Comparison of ENCODE assay signal across 9 cellular contexts in genomic region chr18:26710460-26711096, GRCh38.
A peak's percentile ranks its signal among the peaks of the same experiment; 100 is the strongest.
DNase-seq lines count a peak whose midpoint lies in the region; ATAC-seq, FAIRE-seq and TF ChIP-seq lines count a peak whose summit lies in the region.
"Had no signal": no experiment of that assay in that cellular context is flagged by ENCODE, and none has a peak within 500 bp of the region (broad histone marks: within the 10 kb centered on the region; RNA-seq: fewer than 3 reads in every experiment).

No MANE protein-coding gene starts in this region.

- BruUV-seq in K562 (replicated peaks; lab: Mats Ljungman, UMichigan): no TSS peak

- H3K27me3 ChIP-seq in K562 (ENCODE audit: control insufficient read depth in 2 of 2, insufficient read depth in 2 of 2, low read length in 2 of 2): no peaks in the 10 kb centered on the region
- peaks cover 0 to 13% (median 6%) of the 10 kb centered on the region in 7 donors for H3K27me3 ChIP-seq in heart right ventricle
- H3K27me3 ChIP-seq in Karpas-422 (ENCODE audit: low read length): no peaks in the 10 kb centered on the region

- no peak for TF ChIP-seq CTCF in K562 (IDR thresholded peaks at IDR 0.05 in 2 of 3, conservative IDR thresholded peaks at IDR 0.05 in 1 of 3; ENCODE audit: insufficient read depth in 2 of 3, low read depth in 1 of 3, low read length in 3 of 3)
- TF ChIP-seq CTCF in heart right ventricle (IDR thresholded peaks at IDR 0.05): no peak

- H3K4me3 ChIP-seq in K562: no peak overlapping the region
- H3K4me3 ChIP-seq in heart right ventricle: no peak overlapping the region
- no peak overlapping the region for H3K4me3 ChIP-seq in Karpas-422 (ENCODE audit: low read length)

- no peaks in the 10 kb centered on the region for H3K36me3 ChIP-seq in K562 (ENCODE audit: control insufficient read depth, insufficient read depth, low read length)
- no peaks in the 10 kb centered on the region for H3K36me3 ChIP-seq in heart right ventricle
- no peaks in the 10 kb centered on the region for H3K36me3 ChIP-seq in Karpas-422 (ENCODE audit: insufficient read depth, low read length)

- TF ChIP-seq RAD21 in K562 (CRISPR knock-in tag; conservative IDR thresholded peaks at IDR 0.05 in 1 of 2, IDR thresholded peaks at IDR 0.05 in 1 of 2): no peak

- no peaks in the 10 kb centered on the region for H3K9me1 ChIP-seq in K562 (ENCODE audit: control insufficient read depth, insufficient read depth, low read length)

- TF ChIP-seq POLR2A in K562 (conservative IDR thresholded peaks at IDR 0.05): no peak

- H3K4me2 ChIP-seq in K562 (ENCODE audit: insufficient read depth, low read length) (no peak overlapping the region), Karpas-422 (ENCODE audit: low read depth, low read length, poor library complexity, severe bottlenecking) (no peak overlapping the region)

- H2AFZ ChIP-seq in K562 (ENCODE audit: low read depth, low read length) (no peak overlapping the region), Karpas-422 (ENCODE audit: low read length) (no peak overlapping the region)

- CTCF ChIA-PET in K562 (lab: Yijun Ruan, JAX; ENCODE audit: low intra/inter-chr PET ratio): no interaction called here

- POLR2A ChIA-PET in K562 (lab: Yijun Ruan, JAX): interaction anchor here (0.7 kb wide), 1 partner anchor 664 kb away, joined by 3 read pairs; no protein-coding TSS in a partner anchor

- no peaks in the 10 kb centered on the region for H3K9me3 ChIP-seq in K562 (replicated peaks; ENCODE audit: control insufficient read depth, insufficient read depth, low read depth, low read length)
- H3K9me3 ChIP-seq in heart right ventricle: no peaks in the 10 kb centered on the region
- no peaks in the 10 kb centered on the region for H3K9me3 ChIP-seq in Karpas-422 (ENCODE audit: low read length)

- H4K20me1 ChIP-seq in K562 (replicated peaks; ENCODE audit: control insufficient read depth, insufficient read depth, low read length) (no peaks in the 10 kb centered on the region), Karpas-422 (ENCODE audit: insufficient read depth, low read depth, low read length) (no peaks in the 10 kb centered on the region)

- peak; percentile 84 for ATAC-seq in GM18508 (IDR thresholded peaks at IDR 0.05; ENCODE audit: insufficient read depth, unreplicated experiment)
- ATAC-seq in GM21526 (IDR thresholded peaks at IDR 0.05; ENCODE audit: low FRiP score, unreplicated experiment): peak; percentile 89
- ATAC-seq in HG03558 (IDR thresholded peaks at IDR 0.05; ENCODE audit: extremely low read depth, unreplicated experiment): peak; percentile 83
- ATAC-seq in K562: no peak
- ATAC-seq in heart right ventricle: no peak

- 0% methylated on average over 4 of the region's 4 CpGs for WGBS in K562 (ENCODE audit: insufficient coverage, low coverage, missing lambda C conversion rate)
- WGBS in heart right ventricle, 2 donors: 45 to 59% methylated on average over 4 of the region's 4 CpGs

- H3K4me1 ChIP-seq in K562 (replicated peaks in 1 of 2; ENCODE audit: control insufficient read depth in 2 of 2, insufficient read depth in 2 of 2, low read length in 2 of 2): no peaks in the 10 kb centered on the region
- peaks cover 0 to 18% (median 0%) of the 10 kb centered on the region in 9 donors for H3K4me1 ChIP-seq in heart right ventricle
- no peaks in the 10 kb centered on the region for H3K4me1 ChIP-seq in Karpas-422 (ENCODE audit: low read length)

- no peak for TF ChIP-seq EP300 in K562 (IDR thresholded peaks at IDR 0.05; ENCODE audit: low read length)

- DNase-seq in K562 (ENCODE audit: extremely low read depth in 1 of 4, low spot score in 3 of 4) (no peak), heart right ventricle (no peak), HT-29 (ENCODE audit: low spot score) (no peak), Karpas-422 (no peak)
- DNase-seq in stimulated activated CD4-positive, alpha-beta T cell treated with anti-CD3 and anti-CD28 coated beads, Interleukin-12 subunit alpha, Interleukin-12 subunit beta, amount 100 ng/mL, for 4 hours: no peak

- no peaks in the 10 kb centered on the region for H3K9me2 ChIP-seq in Karpas-422 (replicated peaks; ENCODE audit: insufficient read depth, low read length)

- in situ Hi-C loops in K562 (cut with MboI): no loop called here

- FAIRE-seq in K562 (lab: Jason Lieb, UNC): no peak
- FAIRE-seq: TTC549 had no signal

- H3K27ac ChIP-seq in K562 (ENCODE audit: extremely low read depth, low read depth, low read length): no peak overlapping the region
- H3K27ac ChIP-seq in heart right ventricle: no peak overlapping the region
- H3K27ac ChIP-seq in Karpas-422 (ENCODE audit: low read length): no peak overlapping the region

- no peak overlapping the region for H3K9ac ChIP-seq in K562 (ENCODE audit: insufficient read depth in 1 of 2, low read depth in 2 of 2, low read length in 2 of 2)
- H3K9ac ChIP-seq in Karpas-422 (ENCODE audit: low read length): no peak overlapping the region

- intact Hi-C loops in K562 (cut with micrococcal nuclease) (no loop called here), heart right ventricle (cut with DNase I) (no loop called here)

- no peaks in the 10 kb centered on the region for H3K79me2 ChIP-seq in K562 (ENCODE audit: control insufficient read depth, insufficient read depth, low read length)
- H3K79me2 ChIP-seq in Karpas-422 (ENCODE audit: low read length): no peaks in the 10 kb centered on the region

TF ChIP-seq in K562, 482 proteins besides CTCF, POLR2A, EP300 and RAD21:
- no peak for TF ChIP-seq MECOM (CRISPR knock-in tag; IDR thresholded peaks at IDR 0.05)
- 0 out of 2 replicates have a peak, but pooled peaks have one; percentile 10 for TF ChIP-seq ZBTB12 (CRISPR knock-in tag; IDR thresholded peaks at IDR 0.05)
TF ChIP-seq in K562: peak in this region for 1.

Comparison
In these comparisons a context has a peak if more than half of its experiments do, and no peak if none do; other contexts are left out.
1. ATAC-seq: peak in GM18508 (single experiment), GM21526 (single experiment) and HG03558 (single experiment); none in K562 (single experiment) and heart right ventricle (0 of 8).